In genomic region chr12:30191701-30192455, GRCh38 we compare ENCODE assay signal across 18 cellular contexts.
"Had no signal": no experiment of that assay in that cellular context is flagged by ENCODE, and none has a peak within 500 bp of the region (broad histone marks: within the 10 kb centered on the region; RNA-seq: fewer than 3 reads in every experiment).

No MANE protein-coding gene starts in this region.

- DNase-seq: activated CD4-positive, alpha-beta T cell treated with anti-CD3 and anti-CD28 coated beads for 4 hours; activated CD4-positive, alpha-beta T cell treated with anti-CD3 and anti-CD28 coated beads, Interleukin-2, amount 50 U/mL, for 48 hours; activated CD4-positive, CD25-positive, alpha-beta regulatory T cell; activated effector memory CD4-positive, alpha-beta T cell treated with anti-CD3 and anti-CD28 coated beads, Interleukin-2, amount 50 U/mL, for 16 hours; activated naive CD4-positive, alpha-beta T cell treated with anti-CD3 and anti-CD28 coated beads, Interleukin-2, amount 10 ng/mL, durations not matched to agents 7 days and 5 days; activated T-cell treated with anti-CD3 and anti-CD28 coated beads, Interleukin-2, amount 50 U/mL, for 48 hours; amygdala; cortex of kidney; foreskin fibroblast; left lung; naive thymus-derived CD4-positive, alpha-beta T cell; posterior cingulate gyrus; stimulated activated CD4-positive, alpha-beta T cell treated with anti-CD3 and anti-CD28 coated beads, Interleukin-4, amount 100 ng/mL, for 1 hour; stimulated activated naive CD4-positive, alpha-beta T cell; T-helper 17 cell; upper lobe of left lung had no signal

- H3K4me3 Mint-ChIP-seq: activated naive CD4-positive, alpha-beta T cell treated with anti-CD3 and anti-CD28 coated beads, Interleukin-2, amount 10 ng/mL, durations not matched to agents 7 days and 5 days; naive thymus-derived CD4-positive, alpha-beta T cell; neural progenitor cell; T-helper 17 cell had no signal

- H3K36me3 Mint-ChIP-seq: activated naive CD4-positive, alpha-beta T cell treated with anti-CD3 and anti-CD28 coated beads, Interleukin-2, amount 10 ng/mL, durations not matched to agents 7 days and 5 days; naive thymus-derived CD4-positive, alpha-beta T cell; neural progenitor cell had no signal

- H3K4me3 ChIP-seq: left lung, neural progenitor cell, thoracic aorta, upper lobe of left lung had no signal

- H2AFZ ChIP-seq: neural progenitor cell had no signal

- H3K4me1 ChIP-seq: left lung, upper lobe of left lung had no signal

- H3K9me3 Mint-ChIP-seq: activated naive CD4-positive, alpha-beta T cell treated with anti-CD3 and anti-CD28 coated beads, Interleukin-2, amount 10 ng/mL, durations not matched to agents 7 days and 5 days; neural progenitor cell had no signal

- H3K36me3 ChIP-seq: left lung, neural progenitor cell, thoracic aorta, upper lobe of left lung had no signal

- H3K27ac ChIP-seq: left lung, neural progenitor cell, thoracic aorta, upper lobe of left lung had no signal

- H3K4me2 ChIP-seq: neural progenitor cell had no signal

- H3K9ac ChIP-seq: neural progenitor cell had no signal

- H3K9me3 ChIP-seq: left lung, thoracic aorta, upper lobe of left lung had no signal

- H3K4me1 Mint-ChIP-seq: activated naive CD4-positive, alpha-beta T cell treated with anti-CD3 and anti-CD28 coated beads, Interleukin-2, amount 10 ng/mL, durations not matched to agents 7 days and 5 days; naive thymus-derived CD4-positive, alpha-beta T cell; neural progenitor cell; T-helper 17 cell had no signal

- H3K27me3 ChIP-seq: neural progenitor cell, upper lobe of left lung had no signal

- ATAC-seq: left lung; naive thymus-derived CD4-positive, alpha-beta T cell; T-helper 17 cell had no signal

- H3K27ac Mint-ChIP-seq: activated naive CD4-positive, alpha-beta T cell treated with anti-CD3 and anti-CD28 coated beads, Interleukin-2, amount 10 ng/mL, durations not matched to agents 7 days and 5 days; naive thymus-derived CD4-positive, alpha-beta T cell; neural progenitor cell; T-helper 17 cell had no signal

- H3K27me3 Mint-ChIP-seq: activated naive CD4-positive, alpha-beta T cell treated with anti-CD3 and anti-CD28 coated beads, Interleukin-2, amount 10 ng/mL, durations not matched to agents 7 days and 5 days; T-helper 17 cell had no signal
